12 cellular contexts compared by ENCODE assay signal in genomic region chr4:150518559-150518958, GRCh38.
A peak's percentile ranks its signal among the peaks of the same experiment; 100 is the strongest.
DNase-seq lines count a peak whose midpoint lies in the region; ATAC-seq and TF ChIP-seq lines count a peak whose summit lies in the region.
"Had no signal": no experiment of that assay in that cellular context is flagged by ENCODE, and none has a peak within 500 bp of the region (broad histone marks: within the 10 kb centered on the region; RNA-seq: fewer than 3 reads in every experiment).

No MANE protein-coding gene starts in this region.

- H3K9me3 Mint-ChIP-seq in activated naive CD4-positive, alpha-beta T cell treated with anti-CD3 and anti-CD28 coated beads, Interleukin-2, amount 50 U/mL, for 24 hours = no peaks in the 10 kb centered on the region
- no peaks in the 10 kb centered on the region for H3K9me3 Mint-ChIP-seq in activated naive CD4-positive, alpha-beta T cell treated with anti-CD3 and anti-CD28 coated beads for 36 hours
- H3K9me3 Mint-ChIP-seq: T-helper 1 cell treated with Interleukin-12 subunit alpha and Interleukin-12 subunit beta and Interleukin-4 antibody, amounts not matched to agents 30 μg/mL and 1 μg/mL, for 36 hours had no signal

- POLR2A ChIA-PET in SK-N-SH (lab: Yijun Ruan, JAX) = no interaction called here

- H3K36me3 Mint-ChIP-seq in activated naive CD4-positive, alpha-beta T cell treated with anti-CD3 and anti-CD28 coated beads, Interleukin-2, amount 50 U/mL, for 24 hours = peaks cover 15% of the 10 kb centered on the region
- H3K36me3 Mint-ChIP-seq in activated naive CD4-positive, alpha-beta T cell treated with anti-CD3 and anti-CD28 coated beads for 36 hours (ENCODE audit: low read depth) = peaks cover 9% of the 10 kb centered on the region

- H3K27ac Mint-ChIP-seq in activated naive CD4-positive, alpha-beta T cell treated with anti-CD3 and anti-CD28 coated beads, Interleukin-2, amount 50 U/mL, for 24 hours = peak overlapping the region; percentile 64
- H3K27ac Mint-ChIP-seq in activated naive CD4-positive, alpha-beta T cell treated with anti-CD3 and anti-CD28 coated beads for 36 hours = no peak overlapping the region
- H3K27ac Mint-ChIP-seq: T-helper 1 cell treated with Interleukin-12 subunit alpha and Interleukin-12 subunit beta and Interleukin-4 antibody, amounts not matched to agents 30 μg/mL and 1 μg/mL, for 36 hours had no signal

- H3K4me3 Mint-ChIP-seq in activated naive CD4-positive, alpha-beta T cell treated with anti-CD3 and anti-CD28 coated beads, Interleukin-2, amount 50 U/mL, for 24 hours = peak overlapping the region; percentile 17
- no peak overlapping the region for H3K4me3 Mint-ChIP-seq in activated naive CD4-positive, alpha-beta T cell treated with anti-CD3 and anti-CD28 coated beads for 36 hours
- H3K4me3 Mint-ChIP-seq: T-helper 1 cell treated with Interleukin-12 subunit alpha and Interleukin-12 subunit beta and Interleukin-4 antibody, amounts not matched to agents 30 μg/mL and 1 μg/mL, for 36 hours had no signal

- no peak overlapping the region for H3K4me2 ChIP-seq in SK-N-SH

- H3K27me3 ChIP-seq in SK-N-SH (ENCODE audit: insufficient read depth) = no peaks in the 10 kb centered on the region
- H3K27me3 ChIP-seq: BE2C had no signal

- H4K20me1 ChIP-seq in SK-N-SH (ENCODE audit: insufficient read depth) = no peaks in the 10 kb centered on the region

- H3K36me3 ChIP-seq in SK-N-SH (replicated peaks in 1 of 2; ENCODE audit: control insufficient read depth in 1 of 2, insufficient read depth in 2 of 2, low read length in 1 of 2) = no peaks in the 10 kb centered on the region

- H3K9me2 ChIP-seq in SK-N-SH = no peaks in the 10 kb centered on the region

- intact Hi-C loops in activated naive CD4-positive, alpha-beta T cell treated with anti-CD3 and anti-CD28 coated beads for 36 hours (cut with micrococcal nuclease) = loop anchor here (1.0 to 2.0 kb wide), 2 partner anchors 54 to 82 kb away; no protein-coding TSS in a partner anchor
- intact Hi-C loops in Right ventricle myocardium inferior (cut with DNase I) = loop anchor here (10.0 kb wide), 1 partner anchor 66 kb away; the partner anchor contains the start of gene MAB21L2

- no peak overlapping the region for H3K4me3 ChIP-seq in SK-N-SH (ENCODE audit: low read depth in 2 of 2, low read length in 1 of 2)
- H3K4me3 ChIP-seq in fibroblast of the aortic adventitia (ENCODE audit: low read depth, low read length) = no peak overlapping the region

- H3K27me3 Mint-ChIP-seq in activated naive CD4-positive, alpha-beta T cell treated with anti-CD3 and anti-CD28 coated beads, Interleukin-2, amount 50 U/mL, for 24 hours = no peaks in the 10 kb centered on the region
- no peaks in the 10 kb centered on the region for H3K27me3 Mint-ChIP-seq in activated naive CD4-positive, alpha-beta T cell treated with anti-CD3 and anti-CD28 coated beads for 36 hours (ENCODE audit: low read depth)

- no peaks in the 10 kb centered on the region for H3K79me2 ChIP-seq in SK-N-SH (ENCODE audit: insufficient read depth)

- H3K9ac ChIP-seq in SK-N-SH = no peak overlapping the region

- H3K27ac ChIP-seq in SK-N-SH (ENCODE audit: low read depth in 2 of 2, low read length in 1 of 2) = no peak overlapping the region; a peak in 1 of 4 replicates

- TF ChIP-seq RAD21 in SK-N-SH (IDR thresholded peaks at IDR 0.05; ENCODE audit: low read length) = no peak

- no peaks in the 10 kb centered on the region for H3K4me1 ChIP-seq in SK-N-SH (ENCODE audit: control insufficient read depth in 1 of 2, insufficient read depth in 2 of 2, low read depth in 1 of 2, low read length in 1 of 2)

- H3K4me1 Mint-ChIP-seq in activated naive CD4-positive, alpha-beta T cell treated with anti-CD3 and anti-CD28 coated beads, Interleukin-2, amount 50 U/mL, for 24 hours = peaks cover 20% of the 10 kb centered on the region
- peaks cover 17% of the 10 kb centered on the region for H3K4me1 Mint-ChIP-seq in activated naive CD4-positive, alpha-beta T cell treated with anti-CD3 and anti-CD28 coated beads for 36 hours (ENCODE audit: low read depth)

- WGBS in SK-N-SH (ENCODE audit: low lambda C conversion rate) = 65% methylated on average over 3 of the region's 3 CpGs

- no peak for TF ChIP-seq CTCF in SK-N-SH (IDR thresholded peaks at IDR 0.05)
- TF ChIP-seq CTCF in fibroblast of the aortic adventitia (IDR thresholded peaks at IDR 0.05; ENCODE audit: insufficient read depth, low read length) = no peak

- H2AFZ ChIP-seq in SK-N-SH (ENCODE audit: low read depth) = no peak overlapping the region

- TF ChIP-seq EP300 in SK-N-SH (IDR thresholded peaks at IDR 0.05; ENCODE audit: borderline replicate concordance in 1 of 2, low read depth in 1 of 2, low read length in 1 of 2) = no peak

- peaks cover 3% of the 10 kb centered on the region for H3F3A ChIP-seq in SK-N-SH (replicated peaks; ENCODE audit: insufficient read depth)

- DNase-seq in activated naive CD4-positive, alpha-beta T cell treated with anti-CD3 and anti-CD28 coated beads for 36 hours = no peak
- no peak for DNase-seq in SK-N-SH
- DNase-seq in fibroblast of the aortic adventitia (ENCODE audit: low read depth) = peak; percentile 40
- no peak for DNase-seq in MV-4-11 (lab: John Stamatoyannopoulos, UW)
- no peak for DNase-seq in ecto neural progenitor cell (ENCODE audit: low spot score)
- no peak for DNase-seq in SKM-1 treated with dmso at 0.1 percent for 144 hours (lab: John Stamatoyannopoulos, UW; ENCODE audit: unreplicated experiment)
- no peak for DNase-seq in Right ventricle myocardium inferior (ENCODE audit: missing footprints)
- DNase-seq: BE2C, NCI-H510A treated with DMSO at 0.1 percent for 48 hours, posterior cingulate gyrus had no signal

- H3K9me3 ChIP-seq in SK-N-SH = no peaks in the 10 kb centered on the region
- H3K9me3 ChIP-seq: BE2C had no signal

- no peak for ATAC-seq in Right ventricle myocardium inferior

- CTCF ChIA-PET in activated naive CD4-positive, alpha-beta T cell treated with anti-CD3 and anti-CD28 coated beads for 36 hours (lab: Charles Lee) = no interaction called here
- CTCF ChIA-PET in SK-N-SH (lab: Yijun Ruan, JAX) = no interaction called here

TF ChIP-seq in SK-N-SH, 30 proteins besides CTCF, POLR2A, EP300 and RAD21:
- TF ChIP-seq JUND (IDR thresholded peaks at IDR 0.05) = peak; percentile 55; the same call in 1 of the 2 replicates
- TF ChIP-seq GATA2 (CRISPR knock-in tag; IDR thresholded peaks at IDR 0.05) = no peak
- TF ChIP-seq EZH2phosphoT487 (IDR thresholded peaks at IDR 0.05; ENCODE audit: borderline replicate concordance, low read depth) = no peak
- TF ChIP-seq FOSL2 (IDR thresholded peaks at IDR 0.05; ENCODE audit: borderline replicate concordance, low read depth) = peak; percentile 88
- TF ChIP-seq ZBTB33 (IDR thresholded peaks at IDR 0.05; ENCODE audit: borderline replicate concordance, low read depth) = no peak
- TF ChIP-seq PBX3 (IDR thresholded peaks at IDR 0.05) = 0 out of 2 replicates have a peak, but pooled peaks have one; percentile 8
